ENCODE assay signal across 22 cellular contexts in the genomic region with DNA sequence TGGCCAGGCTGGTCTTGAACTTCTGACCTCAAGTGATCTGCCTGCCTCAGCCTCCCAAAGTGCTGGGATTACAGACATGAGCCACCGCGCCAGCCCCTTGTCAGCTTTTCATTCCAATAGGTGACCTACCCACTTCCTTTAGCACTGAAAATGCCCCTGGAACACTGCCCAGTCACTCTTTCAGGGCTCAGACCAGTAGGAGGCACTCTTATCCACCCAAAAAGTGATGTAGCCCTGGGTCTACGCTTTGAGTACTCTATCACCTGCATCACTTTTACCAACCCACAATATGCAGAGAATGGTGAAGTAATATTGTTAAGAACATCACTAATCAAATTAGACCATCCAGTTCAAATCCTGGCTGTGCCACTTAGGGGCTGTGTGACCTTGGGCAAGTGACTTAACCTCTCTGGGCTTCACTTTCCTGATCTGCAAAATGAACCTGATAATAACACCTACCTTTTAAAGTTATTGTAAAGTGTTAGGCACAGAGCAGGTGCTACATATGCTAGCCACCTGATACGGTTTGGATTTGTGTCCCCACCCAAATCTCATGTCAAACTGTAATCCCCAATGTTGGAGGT. TPM values are rescaled to one million over a fixed set of nuclear protein-coding genes. Genes with fewer than 3 reads are reported as not detected.
"Had no signal": no experiment of that assay in that cellular context is flagged by ENCODE, and none has a peak within 500 bp of the region (broad histone marks: within the 10 kb centered on the region; RNA-seq: fewer than 3 reads in every experiment).

No MANE protein-coding gene starts in this region.

- FAIRE-seq: endometrium, frontal cortex, urothelium cell line had no signal

- H3K4me1 ChIP-seq: left ventricle myocardium inferior, prostate gland, right atrium auricular region, tibial nerve had no signal

- H3K27me3 ChIP-seq: right atrium auricular region, tibial nerve had no signal

- H3K4me3 ChIP-seq: left ventricle myocardium inferior, prostate gland, right atrium auricular region, tibial nerve had no signal

- H3K9me3 ChIP-seq: prostate gland, right atrium auricular region had no signal

- H3K36me3 ChIP-seq: left ventricle myocardium inferior, prostate gland, right atrium auricular region, tibial nerve had no signal

- ATAC-seq: activated CD8-positive, alpha-beta memory T cell treated with anti-CD3 and anti-CD28 coated beads, Interleukin-2, amount 10 ng/mL, durations not matched to agents 7 days and 5 days had no signal

- DNase-seq: activated CD4-positive, alpha-beta memory T cell treated with anti-CD3 and anti-CD28 coated beads, Interleukin-2, amount 10 ng/mL, durations not matched to agents 7 days and 5 days; activated CD4-positive, alpha-beta T cell treated with anti-CD3 and anti-CD28 coated beads for 48 hours; activated CD4-positive, CD25-positive, alpha-beta regulatory T cell; activated CD8-positive, alpha-beta memory T cell treated with anti-CD3 and anti-CD28 coated beads, Interleukin-2, amount 10 ng/mL, durations not matched to agents 7 days and 5 days; activated naive CD4-positive, alpha-beta T cell treated with Interleukin-2 at 50 U/mL for 16 hours; activated naive CD8-positive, alpha-beta T cell treated with anti-CD3 and anti-CD28 coated beads, Interleukin-2, amount 10 ng/mL, durations not matched to agents 7 days and 5 days; activated T-cell treated with anti-CD3 and anti-CD28 coated beads, Interleukin-2, amount 50 U/mL, for 24 hours; amygdala; head of caudate nucleus; immature natural killer cell; kidney glomerular epithelial cell; left ventricle myocardium inferior; mammary epithelial cell; naive B cell had no signal

- H3K27ac ChIP-seq: left ventricle myocardium inferior, prostate gland, right atrium auricular region, tibial nerve had no signal

RNA-seq across cellular contexts. Expression of a gene that starts 5.2 kb away (rescaled TPM):
- total RNA-seq: activated CD4-positive, alpha-beta memory T cell treated with anti-CD3 and anti-CD28 coated beads, Interleukin-2, amount 10 ng/mL, durations not matched to agents 7 days and 5 days; activated CD8-positive, alpha-beta memory T cell treated with anti-CD3 and anti-CD28 coated beads, Interleukin-2, amount 10 ng/mL, durations not matched to agents 7 days and 5 days; activated naive CD8-positive, alpha-beta T cell treated with anti-CD3 and anti-CD28 coated beads, Interleukin-2, amount 10 ng/mL, durations not matched to agents 7 days and 5 days; activated T-helper 2 cell treated with anti-CD3 and anti-CD28 coated beads, Interferon-gamma antibody, Interleukin-2, Interleukin-4, amounts not matched to agents 10 μg/mL and 5 μg/mL and 100 μg/mL, durations not matched to agents 14 hours and 24 hours and 36 hours; left ventricle myocardium inferior; mammary epithelial cell; osteocyte; right atrium auricular region had no signal
- polyA plus RNA-seq: immature natural killer cell, mammary epithelial cell had no signal
